8 cellular contexts compared by ENCODE assay signal in genomic region chr3:42772670-42773408, GRCh38.
DNase-seq lines count a peak whose midpoint lies in the region; ATAC-seq and TF ChIP-seq lines count a peak whose summit lies in the region.

TSS of gene CCDC13 (minus strand) at chr3:42773253. CDS start at chr3:42758345, 14,908 bp downstream.

- no peak for TF ChIP-seq CTCF in GM12864 (IDR thresholded peaks at IDR 0.05; ENCODE audit: low read depth, low read length, missing control alignments)
- TF ChIP-seq CTCF in retinal pigment epithelial cell (conservative IDR thresholded peaks at IDR 0.05; ENCODE audit: low read depth, low read length), result no peak

- peak; percentile 83 for DNase-seq in GM12864 (ENCODE audit: low read depth)
- DNase-seq in NCI-H1417 treated with DMSO at 0.1 percent for 48 hours (lab: John Stamatoyannopoulos, UW), result peak; percentile 15
- peak; percentile 70 for DNase-seq in T-helper 9 cell
- peak; percentile 94 for DNase-seq in astrocyte of the hippocampus (ENCODE audit: low read depth, low spot score)
- peak; percentile 83 for DNase-seq in iPS DF 19.7 (ENCODE audit: low read depth, low spot score)
- DNase-seq in retinal pigment epithelial cell (ENCODE audit: low read depth), result peak; percentile 43
- no peak for DNase-seq in cortex of kidney (lab: John Stamatoyannopoulos, UW)

- H3K4me3 ChIP-seq in GM12864 (ENCODE audit: low read depth, low read length) (peak within 1 kb of the TSS; percentile 64), retinal pigment epithelial cell (ENCODE audit: low read length) (peak within 1 kb of the TSS; percentile 65)

- peak; percentile 99 for ATAC-seq in HG02610 (IDR thresholded peaks at IDR 0.05; ENCODE audit: unreplicated experiment)
